In the genomic region with DNA sequence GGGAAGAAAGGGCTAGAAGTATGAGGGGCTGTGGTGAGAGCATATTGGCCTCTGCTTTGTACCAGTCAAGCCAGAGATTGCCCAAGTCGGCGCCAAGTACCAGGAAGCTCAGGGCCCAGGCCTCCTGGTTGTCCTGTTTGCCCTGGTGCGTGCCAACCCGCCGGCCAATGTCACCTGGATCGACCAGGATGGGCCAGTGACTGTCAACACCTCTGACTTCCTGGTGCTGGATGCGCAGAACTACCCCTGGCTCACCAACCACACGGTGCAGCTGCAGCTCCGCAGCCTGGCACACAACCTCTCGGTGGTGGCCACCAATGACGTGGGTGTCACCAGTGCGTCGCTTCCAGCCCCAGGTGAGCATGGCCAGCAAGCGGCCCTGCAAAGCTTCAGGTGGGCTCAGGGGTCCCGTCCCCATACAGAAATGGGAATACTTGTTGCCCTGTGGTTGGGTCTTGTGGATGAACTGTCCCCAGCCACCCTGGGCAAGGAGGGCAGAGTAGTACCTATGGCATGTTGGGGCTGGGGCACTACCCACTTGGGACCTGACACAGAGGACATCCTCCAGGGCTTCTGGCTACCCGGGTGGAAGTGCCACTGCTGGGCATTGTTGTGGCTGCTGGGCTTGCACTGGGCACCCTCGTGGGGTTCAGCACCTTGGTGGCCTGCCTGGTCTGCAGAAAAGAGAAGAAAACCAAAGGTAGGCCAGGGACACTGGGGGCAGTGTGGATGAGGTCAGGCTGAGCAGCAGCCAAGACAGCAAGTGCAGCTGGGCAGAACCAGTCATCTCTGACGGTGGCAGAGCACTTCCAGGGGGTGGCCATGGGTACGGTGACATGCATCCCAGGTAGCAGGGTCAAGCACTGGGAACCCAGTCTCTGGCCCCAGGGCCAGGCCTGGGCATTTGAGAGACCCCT, we compare ENCODE assay signal across 2 cellular contexts.
TF ChIP-seq lines count a peak whose summit lies in the region.

No MANE protein-coding gene starts in this region.

TF ChIP-seq in IMR-90, 13 proteins besides CTCF, POLR2A, EP300 and RAD21:
- TF ChIP-seq SMC3 (IDR thresholded peaks at IDR 0.05; ENCODE audit: low read depth, low read length) (no peak), USF2 (IDR thresholded peaks at IDR 0.05; ENCODE audit: low read depth, low read length) (no peak), ELK1 (IDR thresholded peaks at IDR 0.05; ENCODE audit: borderline replicate concordance, low read depth, low read length) (no peak), FOS (IDR thresholded peaks at IDR 0.05; ENCODE audit: low read depth, low read length) (no peak), NFE2L2 (IDR thresholded peaks at IDR 0.05; ENCODE audit: low read depth, low read length) (no peak), RFX5 (IDR thresholded peaks at IDR 0.05; ENCODE audit: low read depth, low read length) (no peak), CEBPB (IDR thresholded peaks at IDR 0.05; ENCODE audit: low read depth, low read length) (no peak), MAZ (IDR thresholded peaks at IDR 0.05; ENCODE audit: borderline replicate concordance, low read depth, low read length) (no peak), MXI1 (IDR thresholded peaks at IDR 0.05; ENCODE audit: borderline replicate concordance, low read depth, low read length) (no peak), CHD1 (IDR thresholded peaks at IDR 0.05; ENCODE audit: low read depth, low read length) (no peak), RCOR1 (IDR thresholded peaks at IDR 0.05; ENCODE audit: insufficient replicate concordance, low read length) (no peak), MAFK (IDR thresholded peaks at IDR 0.05; ENCODE audit: low read depth, low read length) (no peak), BHLHE40 (IDR thresholded peaks at IDR 0.05; ENCODE audit: low read depth, low read length) (no peak)

TF ChIP-seq in neural cell, 6 proteins besides CTCF, POLR2A, EP300 and RAD21:
- TF ChIP-seq EZH2 (IDR thresholded peaks at IDR 0.05; ENCODE audit: borderline replicate concordance, insufficient read depth, low read length, poor library complexity, severe bottlenecking), result no peak
- no peak for TF ChIP-seq POLR2AphosphoS5 (IDR thresholded peaks at IDR 0.05)
- no peak for TF ChIP-seq MXI1 (conservative IDR thresholded peaks at IDR 0.05; ENCODE audit: poor library complexity, severe bottlenecking)
- TF ChIP-seq, protein P1, sequence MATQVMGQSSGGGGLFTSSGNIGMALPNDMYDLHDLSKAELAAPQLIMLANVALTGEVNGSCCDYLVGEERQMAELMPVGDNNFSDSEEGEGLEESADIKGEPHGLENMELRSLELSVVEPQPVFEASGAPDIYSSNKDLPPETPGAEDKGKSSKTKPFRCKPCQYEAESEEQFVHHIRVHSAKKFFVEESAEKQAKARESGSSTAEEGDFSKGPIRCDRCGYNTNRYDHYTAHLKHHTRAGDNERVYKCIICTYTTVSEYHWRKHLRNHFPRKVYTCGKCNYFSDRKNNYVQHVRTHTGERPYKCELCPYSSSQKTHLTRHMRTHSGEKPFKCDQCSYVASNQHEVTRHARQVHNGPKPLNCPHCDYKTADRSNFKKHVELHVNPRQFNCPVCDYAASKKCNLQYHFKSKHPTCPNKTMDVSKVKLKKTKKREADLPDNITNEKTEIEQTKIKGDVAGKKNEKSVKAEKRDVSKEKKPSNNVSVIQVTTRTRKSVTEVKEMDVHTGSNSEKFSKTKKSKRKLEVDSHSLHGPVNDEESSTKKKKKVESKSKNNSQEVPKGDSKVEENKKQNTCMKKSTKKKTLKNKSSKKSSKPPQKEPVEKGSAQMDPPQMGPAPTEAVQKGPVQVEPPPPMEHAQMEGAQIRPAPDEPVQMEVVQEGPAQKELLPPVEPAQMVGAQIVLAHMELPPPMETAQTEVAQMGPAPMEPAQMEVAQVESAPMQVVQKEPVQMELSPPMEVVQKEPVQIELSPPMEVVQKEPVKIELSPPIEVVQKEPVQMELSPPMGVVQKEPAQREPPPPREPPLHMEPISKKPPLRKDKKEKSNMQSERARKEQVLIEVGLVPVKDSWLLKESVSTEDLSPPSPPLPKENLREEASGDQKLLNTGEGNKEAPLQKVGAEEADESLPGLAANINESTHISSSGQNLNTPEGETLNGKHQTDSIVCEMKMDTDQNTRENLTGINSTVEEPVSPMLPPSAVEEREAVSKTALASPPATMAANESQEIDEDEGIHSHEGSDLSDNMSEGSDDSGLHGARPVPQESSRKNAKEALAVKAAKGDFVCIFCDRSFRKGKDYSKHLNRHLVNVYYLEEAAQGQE (IDR thresholded peaks at IDR 0.05; ENCODE audit: borderline replicate concordance), result no peak
- no peak for TF ChIP-seq TAF1 (IDR thresholded peaks at IDR 0.05; ENCODE audit: low read depth)
- no peak for TF ChIP-seq SMC3 (conservative IDR thresholded peaks at IDR 0.05; ENCODE audit: poor library complexity)
